ENCODE assay signal across 22 cellular contexts in the genomic region with DNA sequence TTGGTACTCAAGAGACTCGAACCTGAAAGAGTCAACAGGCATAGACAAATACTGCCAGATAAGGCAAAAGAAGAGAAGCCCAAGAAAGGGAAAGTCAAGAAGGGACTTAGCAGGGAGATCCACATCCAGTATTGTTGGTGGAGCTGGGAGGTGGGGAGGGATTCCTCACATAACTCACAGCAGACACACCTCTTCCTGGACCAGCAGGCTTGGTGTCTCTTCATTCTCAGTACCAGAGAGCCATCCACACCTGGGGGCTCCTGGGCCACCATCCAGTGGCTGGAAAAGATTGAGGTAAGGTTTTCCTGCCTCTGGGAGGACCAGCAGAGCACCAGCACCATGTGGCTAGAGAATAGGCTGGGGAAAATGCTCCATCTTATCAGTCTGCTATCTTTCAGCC.
"Had no signal": no experiment of that assay in that cellular context is flagged by ENCODE, and none has a peak within 500 bp of the region (broad histone marks: within the 10 kb centered on the region; RNA-seq: fewer than 3 reads in every experiment).

No MANE protein-coding gene starts in this region.

- H3K36me3 Mint-ChIP-seq: stimulated activated effector memory CD8-positive, alpha-beta T cell treated with anti-CD3 and anti-CD28 coated beads, Interleukin-12 subunit alpha, Interleukin-12 subunit beta, amount 100 ng/mL, for 72 hours had no signal

- H3K4me3 Mint-ChIP-seq: dendritic cell treated with granulocyte-macrophage colony-stimulating factor and Interleukin-4, amounts not matched to agents 40 ng/mL and 50 ng/mL, for 4 days; naive thymus-derived CD8-positive, alpha-beta T cell; nephron progenitor cell; stimulated activated effector memory CD8-positive, alpha-beta T cell treated with anti-CD3 and anti-CD28 coated beads, Interleukin-12 subunit alpha, Interleukin-12 subunit beta, amount 100 ng/mL, for 72 hours; type B pancreatic cell had no signal

- ATAC-seq: left cardiac atrium; left lung; naive thymus-derived CD8-positive, alpha-beta T cell; psoas muscle; right cardiac atrium; stimulated activated effector memory CD8-positive, alpha-beta T cell treated with anti-CD3 and anti-CD28 coated beads, Interleukin-12 subunit alpha, Interleukin-12 subunit beta, amount 100 ng/mL, for 72 hours had no signal

- H3K4me1 ChIP-seq: colonic mucosa, left lung, psoas muscle, sigmoid colon, stomach, thyroid gland had no signal

- H3K27ac ChIP-seq: colonic mucosa, left lung, ovary, psoas muscle, sigmoid colon, stomach, thyroid gland had no signal

- H3K4me3 ChIP-seq: colonic mucosa, left lung, ovary, psoas muscle, sigmoid colon, stomach, thyroid gland had no signal

- H3K4me1 Mint-ChIP-seq: naive thymus-derived CD8-positive, alpha-beta T cell; nephron progenitor cell; stimulated activated effector memory CD8-positive, alpha-beta T cell treated with anti-CD3 and anti-CD28 coated beads, Interleukin-12 subunit alpha, Interleukin-12 subunit beta, amount 100 ng/mL, for 72 hours had no signal

- H3K36me3 ChIP-seq: colonic mucosa, left lung, ovary, sigmoid colon, stomach, thyroid gland had no signal

- FAIRE-seq: endometrium, frontal cortex had no signal

- H3K9me3 ChIP-seq: colonic mucosa, ovary, stomach, thyroid gland had no signal

- H3K27me3 ChIP-seq: colonic mucosa, left lung, ovary, sigmoid colon, stomach, thyroid gland had no signal

- H3K27me3 Mint-ChIP-seq: dendritic cell treated with granulocyte-macrophage colony-stimulating factor and Interleukin-4, amounts not matched to agents 40 ng/mL and 50 ng/mL, for 4 days; naive thymus-derived CD8-positive, alpha-beta T cell had no signal

- DNase-seq: colonic mucosa; effector memory CD4-positive, alpha-beta T cell; hypothalamus; left cardiac atrium; left lung; naive thymus-derived CD8-positive, alpha-beta T cell; nephron progenitor cell; occipital lobe; ovary; psoas muscle; right cardiac atrium; sigmoid colon; stimulated activated CD4-positive, alpha-beta T cell treated with anti-CD3 and anti-CD28 coated beads, Interleukin-2, amount 100 ng/mL, for 24 hours; stimulated activated CD4-positive, alpha-beta T cell treated with anti-CD3 and anti-CD28 coated beads, Interleukin-4, amount 100 ng/mL, for 24 hours; stimulated activated naive CD4-positive, alpha-beta T cell treated with Interleukin-2 at 50 U/mL for 16 hours; stomach; thyroid gland had no signal

- H3K27ac Mint-ChIP-seq: dendritic cell treated with granulocyte-macrophage colony-stimulating factor and Interleukin-4, amounts not matched to agents 40 ng/mL and 50 ng/mL, for 4 days; naive thymus-derived CD8-positive, alpha-beta T cell; nephron progenitor cell; stimulated activated effector memory CD8-positive, alpha-beta T cell treated with anti-CD3 and anti-CD28 coated beads, Interleukin-12 subunit alpha, Interleukin-12 subunit beta, amount 100 ng/mL, for 72 hours; type B pancreatic cell had no signal

- H3K9me3 Mint-ChIP-seq: dendritic cell treated with granulocyte-macrophage colony-stimulating factor and Interleukin-4, amounts not matched to agents 40 ng/mL and 50 ng/mL, for 4 days had no signal
